ENCODE assay signal across 33 cellular contexts in the genomic region with DNA sequence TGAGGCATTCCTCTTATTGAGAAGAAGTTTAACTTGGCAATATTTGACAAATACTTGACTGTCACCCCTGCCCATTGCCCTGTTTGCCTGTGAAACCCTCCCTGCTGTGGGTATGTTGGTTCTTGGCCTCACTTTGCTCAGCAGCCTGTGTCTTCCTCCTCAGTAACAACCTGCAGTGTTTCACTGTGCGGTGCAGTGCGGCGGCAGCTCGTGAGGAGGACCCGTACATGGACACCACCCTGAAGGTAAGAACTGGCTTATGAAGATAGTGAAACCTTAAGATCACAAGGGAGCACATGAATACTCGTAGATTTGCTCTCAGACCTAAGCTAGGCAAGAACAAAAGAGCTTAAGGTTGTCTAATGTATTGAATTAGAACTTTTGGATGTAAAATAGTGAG.
"Had no signal": no experiment of that assay in that cellular context is flagged by ENCODE, and none has a peak within 500 bp of the region (broad histone marks: within the 10 kb centered on the region; RNA-seq: fewer than 3 reads in every experiment).

No MANE protein-coding gene starts in this region.

- ATAC-seq: activated CD8-positive, alpha-beta memory T cell treated with anti-CD3 and anti-CD28 coated beads, Interleukin-2, amount 10 ng/mL, durations not matched to agents 7 days and 5 days had no signal

- H3K4me3 Mint-ChIP-seq: activated CD4-positive, alpha-beta memory T cell treated with anti-CD3 and anti-CD28 coated beads, Interleukin-2, amount 10 ng/mL, durations not matched to agents 7 days and 5 days; activated CD8-positive, alpha-beta memory T cell treated with anti-CD3 and anti-CD28 coated beads, Interleukin-2, amount 10 ng/mL, durations not matched to agents 7 days and 5 days; activated naive CD4-positive, alpha-beta T cell treated with anti-CD3 and anti-CD28 coated beads, Interleukin-2, amount 10 ng/mL, durations not matched to agents 7 days and 5 days; activated naive CD8-positive, alpha-beta T cell treated with anti-CD3 and anti-CD28 coated beads for 36 hours had no signal

- H3K36me3 ChIP-seq: brain microvascular endothelial cell had no signal

- H3K27me3 Mint-ChIP-seq: activated CD4-positive, alpha-beta memory T cell treated with anti-CD3 and anti-CD28 coated beads, Interleukin-2, amount 10 ng/mL, durations not matched to agents 7 days and 5 days; activated CD8-positive, alpha-beta memory T cell treated with anti-CD3 and anti-CD28 coated beads, Interleukin-2, amount 10 ng/mL, durations not matched to agents 7 days and 5 days; activated naive CD4-positive, alpha-beta T cell treated with anti-CD3 and anti-CD28 coated beads, Interleukin-2, amount 10 ng/mL, durations not matched to agents 7 days and 5 days; activated naive CD8-positive, alpha-beta T cell treated with anti-CD3 and anti-CD28 coated beads for 36 hours had no signal

- H3K9me3 Mint-ChIP-seq: activated CD4-positive, alpha-beta memory T cell treated with anti-CD3 and anti-CD28 coated beads, Interleukin-2, amount 10 ng/mL, durations not matched to agents 7 days and 5 days; activated naive CD4-positive, alpha-beta T cell treated with anti-CD3 and anti-CD28 coated beads, Interleukin-2, amount 10 ng/mL, durations not matched to agents 7 days and 5 days; activated naive CD8-positive, alpha-beta T cell treated with anti-CD3 and anti-CD28 coated beads for 36 hours had no signal

- H3K27ac Mint-ChIP-seq: activated CD4-positive, alpha-beta memory T cell treated with anti-CD3 and anti-CD28 coated beads, Interleukin-2, amount 10 ng/mL, durations not matched to agents 7 days and 5 days; activated CD8-positive, alpha-beta memory T cell treated with anti-CD3 and anti-CD28 coated beads, Interleukin-2, amount 10 ng/mL, durations not matched to agents 7 days and 5 days; activated naive CD4-positive, alpha-beta T cell treated with anti-CD3 and anti-CD28 coated beads, Interleukin-2, amount 10 ng/mL, durations not matched to agents 7 days and 5 days; activated naive CD8-positive, alpha-beta T cell treated with anti-CD3 and anti-CD28 coated beads for 36 hours had no signal

- H3K27ac ChIP-seq: brain microvascular endothelial cell, VCaP had no signal

- DNase-seq: activated CD4-positive, alpha-beta memory T cell treated with anti-CD3 and anti-CD28 coated beads, Interleukin-2, amount 10 ng/mL, durations not matched to agents 7 days and 5 days; activated CD4-positive, alpha-beta T cell treated with anti-CD3 and anti-CD28 coated beads for 1 hour; activated CD4-positive, alpha-beta T cell treated with anti-CD3 and anti-CD28 coated beads for 48 hours; activated CD4-positive, CD25-positive, alpha-beta regulatory T cell; activated CD8-positive, alpha-beta memory T cell treated with anti-CD3 and anti-CD28 coated beads for 24 hours; activated CD8-positive, alpha-beta memory T cell treated with anti-CD3 and anti-CD28 coated beads, Interleukin-2, amount 10 ng/mL, durations not matched to agents 7 days and 5 days; activated CD8-positive, alpha-beta memory T cell treated with anti-CD3 and anti-CD28 coated beads, Interleukin-2, amount 50 U/mL, for 48 hours; activated effector memory CD4-positive, alpha-beta T cell treated with Interleukin-2 at 50 U/mL for 16 hours; activated naive CD4-positive, alpha-beta T cell treated with anti-CD3 and anti-CD28 coated beads, Interleukin-2, amount 10 ng/mL, durations not matched to agents 7 days and 5 days; activated naive CD8-positive, alpha-beta T cell treated with anti-CD3 and anti-CD28 coated beads for 36 hours; activated T-cell treated with anti-CD3 and anti-CD28 coated beads, Interleukin-2, amount 50 U/mL, for 48 hours; amniotic stem cell; aorta; brain microvascular endothelial cell; central memory CD4-positive, alpha-beta T cell; MM.1S; MV-4-11; NCI-H1092; NCI-H1436 treated with DMSO at 0.1 percent for 48 hours; NCI-H187; NCI-H2029 treated with DMSO at 0.1 percent for 48 hours; NCI-H2107; NCI-H2171; NCI-H510A; NCI-H526; NCI-H748 treated with DMSO at 0.1 percent for 48 hours; OCI-M1; Right ventricle myocardium superior; SW 1271; T-helper 1 cell; T-helper 2 cell; T-helper 9 cell had no signal

- H3K27me3 ChIP-seq: brain microvascular endothelial cell had no signal
